28 cellular contexts compared by ENCODE assay signal in genomic region chr5:167290478-167290877, GRCh38.
"Had no signal": no experiment of that assay in that cellular context is flagged by ENCODE, and none has a peak within 500 bp of the region (broad histone marks: within the 10 kb centered on the region; RNA-seq: fewer than 3 reads in every experiment).

No MANE protein-coding gene starts in this region.

- H3K9me3 ChIP-seq: ovary, psoas muscle, suprapubic skin, testis, tibial artery, transverse colon, upper lobe of right lung, uterus had no signal

- H3K36me3 ChIP-seq: neural progenitor cell, ovary, spleen, suprapubic skin, tibial artery, transverse colon, upper lobe of right lung, uterus had no signal

- H3K79me2 ChIP-seq: parathyroid adenoma had no signal

- DNase-seq: natural killer cell; occipital lobe; ovary; posterior cingulate gyrus; psoas muscle; right cardiac atrium; spleen; stimulated activated CD4-positive, alpha-beta T cell treated with anti-CD3 and anti-CD28 coated beads, Interleukin-12 subunit alpha, Interleukin-12 subunit beta, amount 100 ng/mL, for 4 hours; stimulated activated CD4-positive, alpha-beta T cell treated with anti-CD3 and anti-CD28 coated beads, Interleukin-1b, Interleukin-23, amount 100 ng/mL, for 48 hours; stimulated activated CD4-positive, alpha-beta T cell treated with anti-CD3 and anti-CD28 coated beads, Interleukin-4, amount 100 ng/mL, for 1 hour; stimulated activated CD4-positive, alpha-beta T cell treated with anti-CD3 and anti-CD28 coated beads, Interleukin-4, amount 100 ng/mL, for 4 hours; stimulated activated CD8-positive, alpha-beta memory T cell treated with anti-CD3 and anti-CD28 coated beads, Interleukin-4, amount 100 ng/mL, for 48 hours; stimulated activated naive CD4-positive, alpha-beta T cell; stimulated activated naive CD8-positive, alpha-beta T cell treated with anti-CD3 and anti-CD28 coated beads, Interleukin-15, amount 100 ng/mL, for 72 hours; stimulated activated naive CD8-positive, alpha-beta T cell treated with anti-CD3 and anti-CD28 coated beads, Interleukin-15, Interleukin-2, amounts not matched to agents 100 U/mL and 50 U/mL, for 24 hours; substantia nigra; testis; tibial artery; transverse colon; upper lobe of right lung; uterus had no signal

- H3K27ac ChIP-seq: neural progenitor cell, ovary, parathyroid adenoma, psoas muscle, skin epidermis, spleen, suprapubic skin, testis, tibial artery, transverse colon, upper lobe of right lung, uterus had no signal

- H3K4me1 ChIP-seq: parathyroid adenoma, psoas muscle, spleen, testis, upper lobe of right lung, uterus had no signal

- H3K4me2 ChIP-seq: neural progenitor cell, smooth muscle cell had no signal

- H3K27me3 ChIP-seq: neural progenitor cell, ovary, spleen, suprapubic skin, testis, tibial artery, transverse colon, upper lobe of right lung, uterus had no signal

- H3K4me3 ChIP-seq: neural progenitor cell, ovary, psoas muscle, skin epidermis, smooth muscle cell, spleen, suprapubic skin, testis, tibial artery, transverse colon, upper lobe of right lung, uterus had no signal

- ATAC-seq: natural killer cell; psoas muscle; right cardiac atrium; sciatic nerve; stimulated activated memory B cell treated with anti-CD40 and anti-IgM and Interleukin-4, amounts not matched to agents 10 μg/mL and 1 μg/mL and 100 μg/mL, for 72 hours; stimulated activated naive CD8-positive, alpha-beta T cell treated with anti-CD3 and anti-CD28 coated beads, Interleukin-15, amount 100 ng/mL, for 72 hours; stimulated activated naive CD8-positive, alpha-beta T cell treated with anti-CD3 and anti-CD28 coated beads, Interleukin-15, Interleukin-2, amounts not matched to agents 100 U/mL and 50 U/mL, for 24 hours; upper lobe of right lung had no signal

- H3K9ac ChIP-seq: neural progenitor cell, parathyroid adenoma had no signal

- H2AFZ ChIP-seq: neural progenitor cell, parathyroid adenoma had no signal
